19 cellular contexts compared by ENCODE assay signal in the genomic region with DNA sequence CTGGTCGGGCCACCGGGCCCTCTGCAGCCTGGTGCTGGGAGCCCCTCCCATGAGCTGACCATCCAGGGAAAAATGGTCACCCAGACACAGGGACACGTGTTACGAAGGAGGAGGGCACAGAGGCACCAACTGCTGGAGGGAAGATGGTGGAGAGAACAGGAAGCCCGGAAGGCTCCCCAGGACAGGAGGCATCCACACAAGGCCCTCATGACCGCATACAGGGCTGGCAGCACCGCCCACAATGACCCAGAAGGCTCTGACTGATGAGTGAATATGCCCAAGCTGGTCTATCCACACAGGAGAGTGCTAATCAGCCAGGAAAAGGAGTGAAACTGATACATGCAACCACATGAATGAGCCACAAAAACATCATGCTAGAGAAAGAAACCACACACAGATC. TPM values are rescaled to one million over a fixed set of nuclear protein-coding genes. Genes with fewer than 3 reads are reported as not detected.
"Had no signal": no experiment of that assay in that cellular context is flagged by ENCODE, and none has a peak within 500 bp of the region (broad histone marks: within the 10 kb centered on the region; RNA-seq: fewer than 3 reads in every experiment).

No MANE protein-coding gene starts in this region.

- H3K4me3 ChIP-seq: neural progenitor cell, prostate gland, SJSA1, stomach, suprapubic skin, tibial nerve had no signal

- H3K27me3 Mint-ChIP-seq: activated naive CD8-positive, alpha-beta T cell; naive thymus-derived CD8-positive, alpha-beta T cell had no signal

- H3K27ac ChIP-seq: neural progenitor cell, prostate gland, SJSA1, stomach, suprapubic skin, tibial nerve had no signal

- H3K36me3 ChIP-seq: neural progenitor cell had no signal

- ATAC-seq: left lobe of liver; naive thymus-derived CD8-positive, alpha-beta T cell; WTC11 had no signal

- H3K9me3 Mint-ChIP-seq: naive thymus-derived CD8-positive, alpha-beta T cell; neural progenitor cell; T-helper 1 cell treated with Interleukin-12 subunit alpha and Interleukin-12 subunit beta and Interleukin-4 antibody, amounts not matched to agents 30 μg/mL and 1 μg/mL, for 36 hours; WTC11 had no signal

- H3K9me3 ChIP-seq: prostate gland, SJSA1, stomach, suprapubic skin, tibial nerve had no signal

- H3K27ac Mint-ChIP-seq: activated naive CD8-positive, alpha-beta T cell; neural progenitor cell; T-helper 1 cell treated with Interleukin-12 subunit alpha and Interleukin-12 subunit beta and Interleukin-4 antibody, amounts not matched to agents 30 μg/mL and 1 μg/mL, for 36 hours; WTC11 had no signal

- H3K4me3 Mint-ChIP-seq: activated naive CD8-positive, alpha-beta T cell; naive thymus-derived CD8-positive, alpha-beta T cell; neural progenitor cell; T-helper 1 cell treated with Interleukin-12 subunit alpha and Interleukin-12 subunit beta and Interleukin-4 antibody, amounts not matched to agents 30 μg/mL and 1 μg/mL, for 36 hours; WTC11 had no signal

- H3K27me3 ChIP-seq: neural progenitor cell, SJSA1, stomach, suprapubic skin, tibial nerve had no signal

- H3K4me1 Mint-ChIP-seq: neural progenitor cell, WTC11 had no signal

- H3K4me1 ChIP-seq: neural progenitor cell, prostate gland, SJSA1 had no signal

- DNase-seq: amniotic stem cell; cerebellar nuclear complex; erythroblast; foreskin fibroblast; naive thymus-derived CD8-positive, alpha-beta T cell; stimulated activated CD4-positive, alpha-beta T cell treated with anti-CD3 and anti-CD28 coated beads, Interleukin-12 subunit alpha, Interleukin-12 subunit beta, amount 100 ng/mL, for 4 hours; stimulated activated CD4-positive, alpha-beta T cell treated with anti-CD3 and anti-CD28 coated beads, Interleukin-4, amount 100 ng/mL, for 4 hours; stomach; T1000 had no signal

RNA-seq across cellular contexts. Expression of a gene that starts 33.2 kb away (rescaled TPM):
- total RNA-seq: activated CD8-positive, alpha-beta memory T cell treated with anti-CD3 and anti-CD28 coated beads for 36 hours; naive thymus-derived CD8-positive, alpha-beta T cell had no signal
- polyA plus RNA-seq: naive thymus-derived CD8-positive, alpha-beta T cell had no signal
